Comparison of ENCODE assay signal across 15 cellular contexts in genomic region chr20:63686094-63686491, GRCh38. TPM values are rescaled to one million over a fixed set of nuclear protein-coding genes. Genes with fewer than 3 reads are reported as not detected.
DNase-seq lines count a peak whose midpoint lies in the region; ATAC-seq, FAIRE-seq and TF ChIP-seq lines count a peak whose summit lies in the region.
"Had no signal": no experiment of that assay in that cellular context is flagged by ENCODE, and none has a peak within 500 bp of the region (broad histone marks: within the 10 kb centered on the region; RNA-seq: fewer than 3 reads in every experiment).

No MANE protein-coding gene starts in this region.

- FAIRE-seq in small intestine (lab: Jason Lieb, UNC): no peak

- DNase-seq in Caco-2 (no peak), small intestine (no peak), RPMI8226 (no peak), midbrain (lab: John Stamatoyannopoulos, UW) (no peak), BE2C (no peak)
- DNase-seq: CD8-positive, alpha-beta memory T cell; immature natural killer cell; KG1; NCI-H1930; nucleus accumbens had no signal

- H3K4me1 ChIP-seq in Caco-2: peaks cover 35% of the 10 kb centered on the region
- H3K4me1 ChIP-seq in small intestine (ENCODE audit: control insufficient read depth in 2 of 2, insufficient read depth in 1 of 2, low read depth in 1 of 2, low read length in 1 of 2): peaks cover 4 to 5% of the 10 kb centered on the region in 2 donors
- H3K4me1 ChIP-seq in BE2C: no peaks in the 10 kb centered on the region

- H3K4me1 Mint-ChIP-seq in Caco-2 (ENCODE audit: low read depth, unreplicated experiment): no peaks in the 10 kb centered on the region

- H3K36me3 ChIP-seq in Caco-2 (ENCODE audit: control insufficient read depth, insufficient read depth, low read length) (no peaks in the 10 kb centered on the region), small intestine (ENCODE audit: control insufficient read depth in 2 of 2, insufficient read depth in 2 of 2, low read length in 2 of 2) (peaks cover 0 to 3% of the 10 kb centered on the region in 2 donors), BE2C (peaks cover 20% of the 10 kb centered on the region)

- peaks cover 74% of the 10 kb centered on the region for H3K36me3 Mint-ChIP-seq in Caco-2 (ENCODE audit: insufficient read depth, unreplicated experiment)

- H3K27me3 ChIP-seq in Caco-2 (replicated peaks; ENCODE audit: control insufficient read depth, insufficient read depth, low read length): no peaks in the 10 kb centered on the region
- no peaks in the 10 kb centered on the region for H3K27me3 ChIP-seq in layer of hippocampus (ENCODE audit: control insufficient read depth, insufficient read depth, low read length)
- no peaks in the 10 kb centered on the region for H3K27me3 ChIP-seq in small intestine (ENCODE audit: control insufficient read depth in 2 of 2, insufficient read depth in 2 of 2, low read length in 2 of 2)
- H3K27me3 ChIP-seq in BE2C: no peaks in the 10 kb centered on the region

- H3K27ac ChIP-seq in adipose tissue (ENCODE audit: low read depth, low read length) (peak overlapping the region; percentile 86), layer of hippocampus (ENCODE audit: low read depth, low read length) (peak overlapping the region; percentile 76), small intestine (ENCODE audit: low read depth in 1 of 2, low read length in 1 of 2) (peak overlapping the region; percentile 53 to 95)

- intact Hi-C loops in Caco-2 (cut with micrococcal nuclease; ENCODE audit: unreplicated experiment): no loop called here

- H3K27ac Mint-ChIP-seq in Caco-2 (ENCODE audit: unreplicated experiment): peak overlapping the region; percentile 67
- H3K27ac Mint-ChIP-seq: immature natural killer cell had no signal

- no peak overlapping the region for H3K4me3 ChIP-seq in Caco-2 (ENCODE audit: low read depth, low read length)
- no peak overlapping the region for H3K4me3 ChIP-seq in small intestine (ENCODE audit: low read depth in 1 of 2, low read length in 2 of 2)
- H3K4me3 ChIP-seq in BE2C (ENCODE audit: low read depth, low read length): no peak overlapping the region

- BruUV-seq in Caco-2 (replicated peaks; lab: Mats Ljungman, UMichigan): no TSS peak

- no peaks in the 10 kb centered on the region for H3K27me3 Mint-ChIP-seq in Caco-2 (ENCODE audit: insufficient read depth, unreplicated experiment)
- H3K27me3 Mint-ChIP-seq: CD8-positive, alpha-beta memory T cell had no signal

- no peaks in the 10 kb centered on the region for H3K9me3 Mint-ChIP-seq in Caco-2 (ENCODE audit: unreplicated experiment)
- H3K9me3 Mint-ChIP-seq: CD8-positive, alpha-beta memory T cell; immature natural killer cell had no signal

- POLR2A ChIA-PET in Caco-2 (lab: Charles Lee): no interaction called here

- TF ChIP-seq CTCF in Caco-2 (IDR thresholded peaks at IDR 0.05; ENCODE audit: insufficient read depth in 1 of 2, low read depth in 1 of 2, low read length in 1 of 2, severe bottlenecking in 1 of 2, unreplicated experiment in 1 of 2) (no peak), BE2C (IDR thresholded peaks at IDR 0.05; ENCODE audit: low read depth, low read length) (no peak)

- H3K9me3 ChIP-seq in Caco-2 (no peaks in the 10 kb centered on the region), small intestine (ENCODE audit: control insufficient read depth, low read depth) (no peaks in the 10 kb centered on the region), BE2C (no peaks in the 10 kb centered on the region)

- ATAC-seq in HG03139 (IDR thresholded peaks at IDR 0.05; ENCODE audit: unreplicated experiment): no peak

- no peak overlapping the region for H3K4me3 Mint-ChIP-seq in Caco-2 (ENCODE audit: unreplicated experiment)
- H3K4me3 Mint-ChIP-seq: immature natural killer cell had no signal

- CTCF ChIA-PET in Caco-2 (lab: Charles Lee): interaction anchor here (1.3 kb wide), 1 partner anchor 148 kb away, joined by 7 read pairs; no protein-coding TSS in a partner anchor

- WGBS in adipose tissue, 3 donors: 81 to 87% (median 84%) methylated on average over 24 of the region's 24 CpGs
- WGBS in small intestine, 3 donors: 81 to 84% (median 82%) methylated on average over 22 to 24 of the region's 24 CpGs

RNA-seq across cellular contexts. Expression of gene TNFRSF6B, which starts 10.4 kb away (rescaled TPM):
- not detected in 2 replicates for total RNA-seq in Caco-2 (2022)
- polyA plus RNA-seq in adipose tissue: 10 to 100 TPM in 1 of 3 donors, 1 to 10 TPM in 2; 7.4 to 92.8 (median 9.3) TPM
- polyA plus RNA-seq in small intestine: 10 to 100 TPM in 1 of 3 donors, 1 to 10 TPM in 2; 4.2 to 15.9 (median 7.3) TPM
- polyA plus RNA-seq in BE2C (2012; ENCODE audit: insufficient read depth, insufficient read length, low read depth): not detected
- total RNA-seq: activated CD8-positive, alpha-beta memory T cell treated with anti-CD3 and anti-CD28 coated beads for 36 hours; CD8-positive, alpha-beta memory T cell; T-helper 1 cell treated with Interleukin-12 subunit alpha and Interleukin-12 subunit beta and Interleukin-4 antibody, amounts not matched to agents 30 ng/mL and 1 ng/mL, for 36 hours had no signal
- polyA plus RNA-seq: immature natural killer cell had no signal

RNA-seq across cellular contexts. Expression of gene ARFRP1, which starts 21.7 kb away (rescaled TPM):
- total RNA-seq in Caco-2 (2022): 119 and 126 TPM in 2 replicates
- 10 to 100 TPM; 26.9 to 50.8 (median 40.9) TPM for polyA plus RNA-seq in adipose tissue
- 10 to 100 TPM; 60.6 to 78.6 (median 61.0) TPM for polyA plus RNA-seq in small intestine
- polyA plus RNA-seq in BE2C (2012; ENCODE audit: insufficient read depth, insufficient read length, low read depth): 115 TPM

RNA-seq across cellular contexts. Expression of gene ZGPAT, which starts 21.7 kb away (rescaled TPM):
- 69.3 and 74.7 TPM in 2 replicates for total RNA-seq in Caco-2 (2022)
- polyA plus RNA-seq in adipose tissue (10 to 100 TPM; 13.2 to 33.0 (median 30.7) TPM), small intestine (10 to 100 TPM; 26.4 to 39.8 (median 34.9) TPM)
- 122 TPM for polyA plus RNA-seq in BE2C (2012; ENCODE audit: insufficient read depth, insufficient read length, low read depth)

RNA-seq across cellular contexts. Expression of gene RTEL1, which starts 28.0 kb away (rescaled TPM):
- total RNA-seq in Caco-2 (2022): 51.1 and 61.6 TPM in 2 replicates
- polyA plus RNA-seq in adipose tissue (10 to 100 TPM in 2 of 3 donors, 1 to 10 TPM in 1; 7.3 to 16.1 (median 11.8) TPM), small intestine (10 to 100 TPM in 2 of 3 donors, 1 to 10 TPM in 1; 3.5 to 15.0 (median 11.2) TPM)
- polyA plus RNA-seq in BE2C (2012; ENCODE audit: insufficient read depth, insufficient read length, low read depth): 73.4 TPM

RNA-seq across cellular contexts. Expression of gene STMN3, which starts 32.9 kb away (rescaled TPM):
- total RNA-seq in Caco-2 (2022): 27.4 and 27.9 TPM in 2 replicates
- polyA plus RNA-seq in adipose tissue (10 to 100 TPM; 10.6 to 16.9 (median 12.6) TPM), small intestine (10 to 100 TPM in 1 of 3 donors, 1 to 10 TPM in 2; 1.1 to 21.4 (median 3.5) TPM)
- 396 TPM for polyA plus RNA-seq in BE2C (2012; ENCODE audit: insufficient read depth, insufficient read length, low read depth)
